15 cellular contexts compared by ENCODE assay signal in the genomic region with DNA sequence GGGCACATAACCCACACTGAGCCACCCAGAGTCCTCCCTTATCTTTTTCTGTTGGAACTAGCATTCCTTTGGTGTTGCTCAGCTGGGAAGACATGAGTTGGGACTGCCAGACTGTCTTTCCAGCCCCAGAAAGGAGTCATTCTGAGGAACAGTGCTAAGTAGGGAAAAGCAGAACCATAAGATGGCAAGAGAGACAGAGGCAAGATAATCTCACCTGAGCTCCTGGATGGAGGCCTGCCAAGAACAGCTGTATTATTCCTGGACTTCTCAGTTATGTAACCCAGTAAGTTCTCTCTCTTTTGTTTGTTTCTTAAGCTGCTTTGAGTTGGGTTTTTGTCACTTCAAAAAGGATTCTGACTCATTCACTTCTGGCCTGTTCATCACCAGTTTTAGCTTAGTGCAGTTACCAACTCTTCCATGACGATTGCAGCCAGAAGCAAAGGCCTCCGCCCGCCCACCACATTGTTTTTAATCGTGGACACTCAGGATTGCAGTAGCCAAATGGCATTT.
DNase-seq lines count a peak whose midpoint lies in the region; ATAC-seq, FAIRE-seq and TF ChIP-seq lines count a peak whose summit lies in the region.
"Had no signal": no experiment of that assay in that cellular context is flagged by ENCODE, and none has a peak within 500 bp of the region (broad histone marks: within the 10 kb centered on the region; RNA-seq: fewer than 3 reads in every experiment).

No MANE protein-coding gene starts in this region.

- H3K36me3 Mint-ChIP-seq in activated T-cell treated with anti-CD3 and anti-CD28 coated beads, Interleukin-2, amount 50 U/mL, for 4 hours (ENCODE audit: insufficient read depth) = no peaks in the 10 kb centered on the region

- FAIRE-seq in bronchial epithelial cell (lab: Jason Lieb, UNC) = no peak
- FAIRE-seq in small intestine (lab: Jason Lieb, UNC) = no peak
- no peak for FAIRE-seq in D721Med (lab: Jason Lieb, UNC)

- peak overlapping the region; percentile 9; the same call in 1 of the 2 replicates for H3K27ac ChIP-seq in ACC112 (ENCODE audit: low read depth, low read length)
- no peak overlapping the region for H3K27ac ChIP-seq in small intestine (ENCODE audit: low read depth in 1 of 2, low read length in 1 of 2)
- H3K27ac ChIP-seq: cardiac muscle cell, hepatocyte had no signal

- H3K4me1 ChIP-seq in ACC112 (ENCODE audit: control insufficient read depth, insufficient read depth, low read length, unreplicated experiment) = peaks cover 16% of the 10 kb centered on the region
- H3K4me1 ChIP-seq in small intestine (ENCODE audit: control insufficient read depth in 2 of 2, insufficient read depth in 1 of 2, low read depth in 1 of 2, low read length in 1 of 2) = no peaks in the 10 kb centered on the region

- no peaks in the 10 kb centered on the region for H3K9me3 ChIP-seq in small intestine (ENCODE audit: control insufficient read depth, low read depth)

- TF ChIP-seq CTCF in bronchial epithelial cell (IDR thresholded peaks at IDR 0.05; ENCODE audit: insufficient read depth, low read length, severe bottlenecking) (no peak), D721Med (IDR thresholded peaks at IDR 0.05; ENCODE audit: insufficient read depth, missing control alignments) (no peak)

- no peak for ATAC-seq in activated T-cell treated with anti-CD3 and anti-CD28 coated beads, Interleukin-2, amount 50 U/mL, for 4 hours
- ATAC-seq: effector memory CD8-positive, alpha-beta T cell had no signal

- H3K27me3 ChIP-seq in ACC112 (ENCODE audit: insufficient read depth, low read length) (no peaks in the 10 kb centered on the region), bronchial epithelial cell (ENCODE audit: control insufficient read depth, insufficient read depth, low read length) (no peaks in the 10 kb centered on the region), small intestine (ENCODE audit: control insufficient read depth in 2 of 2, insufficient read depth in 2 of 2, low read length in 2 of 2) (no peaks in the 10 kb centered on the region)
- H3K27me3 ChIP-seq: hepatocyte had no signal

- no peaks in the 10 kb centered on the region for H3K4me1 Mint-ChIP-seq in activated T-cell treated with anti-CD3 and anti-CD28 coated beads, Interleukin-2, amount 50 U/mL, for 4 hours (ENCODE audit: low read depth)
- H3K4me1 Mint-ChIP-seq: neural crest cell had no signal

- H3K9me3 Mint-ChIP-seq in activated T-cell treated with anti-CD3 and anti-CD28 coated beads, Interleukin-2, amount 50 U/mL, for 4 hours = no peaks in the 10 kb centered on the region
- H3K9me3 Mint-ChIP-seq: effector memory CD8-positive, alpha-beta T cell; neural crest cell; stimulated activated naive CD8-positive, alpha-beta T cell treated with anti-CD3 and anti-CD28 coated beads, Interleukin-15, Interleukin-2, amounts not matched to agents 100 ng/mL and 50 ng/mL, for 24 hours had no signal

- no peaks in the 10 kb centered on the region for H3K79me2 ChIP-seq in ACC112 (ENCODE audit: control insufficient read depth, insufficient read depth, low read length, unreplicated experiment)
- H3K79me2 ChIP-seq: hepatocyte had no signal

- H3K4me3 ChIP-seq in ACC112 (ENCODE audit: low read depth, low read length) = no peak overlapping the region
- no peak overlapping the region for H3K4me3 ChIP-seq in bronchial epithelial cell (ENCODE audit: low read depth, low read length)
- H3K4me3 ChIP-seq in small intestine (ENCODE audit: low read depth in 1 of 2, low read length in 2 of 2) = no peak overlapping the region
- H3K4me3 ChIP-seq: cardiac muscle cell, hepatocyte had no signal

- H3K4me3 Mint-ChIP-seq in activated T-cell treated with anti-CD3 and anti-CD28 coated beads, Interleukin-2, amount 50 U/mL, for 4 hours = no peak overlapping the region
- H3K4me3 Mint-ChIP-seq: effector memory CD8-positive, alpha-beta T cell; neural crest cell; stimulated activated naive CD8-positive, alpha-beta T cell treated with anti-CD3 and anti-CD28 coated beads, Interleukin-15, Interleukin-2, amounts not matched to agents 100 ng/mL and 50 ng/mL, for 24 hours had no signal

- 86 to 92% (median 87%) methylated on average over 4 of the region's 4 CpGs for WGBS in small intestine, 3 donors

- H2AFZ ChIP-seq in ACC112 (ENCODE audit: low read length, unreplicated experiment) = peak overlapping the region; percentile 43
- H2AFZ ChIP-seq: hepatocyte had no signal

- H3K27me3 Mint-ChIP-seq in activated T-cell treated with anti-CD3 and anti-CD28 coated beads, Interleukin-2, amount 50 U/mL, for 4 hours (ENCODE audit: low read depth) = no peaks in the 10 kb centered on the region
- H3K27me3 Mint-ChIP-seq: effector memory CD8-positive, alpha-beta T cell; stimulated activated naive CD8-positive, alpha-beta T cell treated with anti-CD3 and anti-CD28 coated beads, Interleukin-15, Interleukin-2, amounts not matched to agents 100 ng/mL and 50 ng/mL, for 24 hours had no signal

- H3K36me3 ChIP-seq in ACC112 (ENCODE audit: insufficient read depth, low read length) (no peaks in the 10 kb centered on the region), bronchial epithelial cell (ENCODE audit: control insufficient read depth, insufficient read depth, low read length) (no peaks in the 10 kb centered on the region), small intestine (ENCODE audit: control insufficient read depth in 2 of 2, insufficient read depth in 2 of 2, low read length in 2 of 2) (no peaks in the 10 kb centered on the region)
- H3K36me3 ChIP-seq: cardiac muscle cell had no signal

- DNase-seq in HT1080 (ENCODE audit: low read depth) = peak; percentile 74
- peak; percentile 9 for DNase-seq in bronchial epithelial cell (ENCODE audit: low read depth)
- peak; percentile 61 for DNase-seq in kidney tubule cell (ENCODE audit: low spot score)
- DNase-seq in HuH-7 (ENCODE audit: low spot score) = no peak
- DNase-seq in small intestine = no peak
- DNase-seq in activated T-cell treated with anti-CD3 and anti-CD28 coated beads, Interleukin-2, amount 50 U/mL, for 4 hours = no peak
- DNase-seq in D721Med (ENCODE audit: insufficient read length, low spot score) = no peak
- DNase-seq: activated naive CD4-positive, alpha-beta T cell; effector memory CD8-positive, alpha-beta T cell; NCI-H1048 had no signal

Comparison
In these comparisons a context has a peak if more than half of its experiments do, and no peak if none do; other contexts are left out.
1. DNase-seq: peak in HT1080 (single experiment), bronchial epithelial cell (single experiment) and kidney tubule cell (single experiment); none in HuH-7 (single experiment), small intestine (single experiment), activated T-cell treated with anti-CD3 and anti-CD28 coated beads, Interleukin-2, amount 50 U/mL, for 4 hours (single experiment) and D721Med (single experiment).